9 cellular contexts compared by ENCODE assay signal in the genomic region with DNA sequence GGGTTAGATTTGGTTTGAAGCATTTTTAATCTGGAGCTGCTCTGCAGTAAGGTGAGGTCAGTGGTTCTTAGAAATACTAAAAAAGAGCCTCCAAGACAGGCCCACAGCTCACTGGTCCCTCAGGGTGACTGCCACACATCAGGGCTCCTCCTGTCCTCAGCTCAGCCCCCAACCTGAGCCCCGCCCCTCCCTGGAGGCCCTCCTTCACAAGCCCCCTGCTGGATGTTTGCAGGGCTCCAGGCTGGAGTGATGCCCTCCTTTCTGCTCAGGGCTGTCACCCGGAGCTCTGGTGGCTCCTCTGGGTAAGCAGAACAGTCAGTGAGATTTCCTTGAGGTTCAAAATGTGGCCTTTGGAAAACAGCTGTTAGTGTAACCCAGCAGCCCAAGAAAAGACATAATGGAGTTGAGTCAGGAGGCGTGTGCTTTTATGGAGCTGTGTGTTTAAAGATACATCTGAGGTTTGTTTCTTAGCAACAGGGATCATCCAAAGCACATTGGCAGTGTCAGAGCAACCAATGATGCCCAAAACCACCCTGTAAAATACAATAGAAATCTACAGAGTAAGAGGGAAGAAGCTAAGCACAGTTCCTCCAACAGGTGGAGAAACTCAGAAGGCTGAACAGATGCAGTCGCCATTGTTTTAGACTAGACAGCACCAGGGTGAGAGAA. TPM values are rescaled to one million over a fixed set of nuclear protein-coding genes. Genes with fewer than 3 reads are reported as not detected.
DNase-seq lines count a peak whose midpoint lies in the region; ATAC-seq and TF ChIP-seq lines count a peak whose summit lies in the region.
"Had no signal": no experiment of that assay in that cellular context is flagged by ENCODE, and none has a peak within 500 bp of the region (broad histone marks: within the 10 kb centered on the region; RNA-seq: fewer than 3 reads in every experiment).

No MANE protein-coding gene starts in this region.

- H2AFZ ChIP-seq in PC-3 (ENCODE audit: low read length) = no peak overlapping the region
- H2AFZ ChIP-seq: parathyroid adenoma had no signal

- H3K27ac ChIP-seq in PC-3 (ENCODE audit: low read length) (no peak overlapping the region), left ventricle myocardium inferior (replicated peaks) (no peak overlapping the region), colonic mucosa (no peak overlapping the region)
- H3K27ac ChIP-seq: parathyroid adenoma had no signal

- POLR2A ChIA-PET in PC-3 (lab: Charles Lee; ENCODE audit: unreplicated experiment) = interaction anchor here (0.6 kb wide), 2 partner anchors 14 to 49 kb away, joined by 3 to 9 read pairs; no protein-coding TSS in a partner anchor

- no peaks in the 10 kb centered on the region for H3K36me3 ChIP-seq in PC-3 (ENCODE audit: low read depth, low read length)
- H3K36me3 ChIP-seq in left ventricle myocardium inferior = no peaks in the 10 kb centered on the region
- H3K36me3 ChIP-seq in colonic mucosa = no peaks in the 10 kb centered on the region

- CTCF ChIA-PET in PC-3 (lab: Charles Lee) = interaction anchor here (0.6 to 1.0 kb wide), 7 partner anchors 8 to 305 kb away, joined by 3 to 5 read pairs (median 4); a partner anchor contains a TSS

- H3K9me2 ChIP-seq in PC-3 (replicated peaks; ENCODE audit: low read length) = no peaks in the 10 kb centered on the region

- no peak overlapping the region for H3K4me3 ChIP-seq in PC-3 (ENCODE audit: low read length)
- no peak overlapping the region for H3K4me3 ChIP-seq in fibroblast of pulmonary artery (replicated peaks; ENCODE audit: low read depth, low read length)
- H3K4me3 ChIP-seq in left ventricle myocardium inferior = no peak overlapping the region
- no peak overlapping the region for H3K4me3 ChIP-seq in colonic mucosa

- BruUV-seq in PC-3 (replicated peaks; lab: Mats Ljungman, UMichigan) = no TSS peak

- DNase-seq in A172 (ENCODE audit: low spot score) (peak; percentile 14), PC-3 (peak; percentile 53), fibroblast of pulmonary artery (ENCODE audit: low read depth) (no peak), left ventricle myocardium inferior (no peak), SKM-1 treated with dmso at 0.1 percent for 144 hours (lab: John Stamatoyannopoulos, UW; ENCODE audit: unreplicated experiment) (no peak), anterior cingulate cortex (lab: John Stamatoyannopoulos, UW) (no peak), colonic mucosa (no peak)

- TF ChIP-seq CTCF in GM12873 (IDR thresholded peaks at IDR 0.05; ENCODE audit: insufficient read depth, low read depth, low read length, missing control alignments) = peak; percentile 42
- peak; percentile 61 for TF ChIP-seq CTCF in PC-3 (conservative IDR thresholded peaks at IDR 0.05; ENCODE audit: low read depth, low read length)
- TF ChIP-seq CTCF in fibroblast of pulmonary artery (IDR thresholded peaks at IDR 0.05; ENCODE audit: low read length, missing control alignments) = peak; percentile 7
- TF ChIP-seq CTCF in left ventricle myocardium inferior (IDR thresholded peaks at IDR 0.05; ENCODE audit: borderline replicate concordance) = no peak
- no peak for TF ChIP-seq CTCF in colonic mucosa (IDR thresholded peaks at IDR 0.05)

- no peaks in the 10 kb centered on the region for H4K20me1 ChIP-seq in PC-3 (ENCODE audit: low read length)

- no peak overlapping the region for H3K4me2 ChIP-seq in PC-3 (ENCODE audit: low read length)

- no peaks in the 10 kb centered on the region for H3K4me1 ChIP-seq in PC-3 (ENCODE audit: insufficient read depth, low read length)
- H3K4me1 ChIP-seq in left ventricle myocardium inferior = peaks cover 17% of the 10 kb centered on the region
- H3K4me1 ChIP-seq in colonic mucosa = no peaks in the 10 kb centered on the region
- H3K4me1 ChIP-seq: parathyroid adenoma had no signal

- no peaks in the 10 kb centered on the region for H3F3A ChIP-seq in PC-3 (ENCODE audit: low read length, unreplicated experiment)

- H3K9ac ChIP-seq in PC-3 (ENCODE audit: low read length) (no peak overlapping the region), colonic mucosa (ENCODE audit: low read depth in 2 of 2, low read length in 2 of 2) (no peak overlapping the region)
- H3K9ac ChIP-seq: parathyroid adenoma had no signal

- intact Hi-C loops in PC-3 (cut with micrococcal nuclease) = loop anchor here (5.0 kb wide), 1 partner anchor 148 kb away; no protein-coding TSS in a partner anchor
- intact Hi-C loops in left ventricle myocardium inferior (cut with micrococcal nuclease) = no loop called here
- intact Hi-C loops in colonic mucosa (cut with DNase I) = no loop called here

- H3K79me2 ChIP-seq in PC-3 (ENCODE audit: low read length) = no peaks in the 10 kb centered on the region
- H3K79me2 ChIP-seq: parathyroid adenoma had no signal

- H3K27me3 ChIP-seq in PC-3 (ENCODE audit: low read length) = peaks cover 30% of the 10 kb centered on the region
- H3K27me3 ChIP-seq in left ventricle myocardium inferior (ENCODE audit: low read depth) = no peaks in the 10 kb centered on the region
- no peaks in the 10 kb centered on the region for H3K27me3 ChIP-seq in colonic mucosa

- H3K9me3 ChIP-seq in PC-3 (ENCODE audit: low read length) (no peaks in the 10 kb centered on the region), left ventricle myocardium inferior (replicated peaks) (no peaks in the 10 kb centered on the region), colonic mucosa (no peaks in the 10 kb centered on the region)

- ATAC-seq in PC-3 = peak; percentile 71

RNA-seq across cellular contexts. Expression of a gene that starts 21.4 kb away (rescaled TPM):
- total RNA-seq in A172 (2014; rRNA removed; shearing (Covaris generic)) = not detected in 2 replicates
- total RNA-seq in PC-3 (2014; rRNA removed) = 0.40 and 0.58 TPM in 2 replicates
- 0.85 TPM for total RNA-seq in left ventricle myocardium inferior
- 1 to 10 TPM; 1.0 to 3.2 TPM for total RNA-seq in colonic mucosa

Comparison
In these comparisons a context has a peak if more than half of its experiments do, and no peak if none do; other contexts are left out.
1. DNase-seq: peak in A172 (single experiment) and PC-3 (single experiment); none in fibroblast of pulmonary artery (single experiment), left ventricle myocardium inferior (single experiment), SKM-1 treated with dmso at 0.1 percent for 144 hours (single experiment), anterior cingulate cortex (0 of 58) and colonic mucosa (single experiment).
2. CTCF ChIP-seq: peak in GM12873 (single experiment), PC-3 (single experiment) and fibroblast of pulmonary artery (single experiment); none in left ventricle myocardium inferior (single experiment) and colonic mucosa (single experiment).